ENCODE assay signal across 17 cellular contexts in the genomic region with DNA sequence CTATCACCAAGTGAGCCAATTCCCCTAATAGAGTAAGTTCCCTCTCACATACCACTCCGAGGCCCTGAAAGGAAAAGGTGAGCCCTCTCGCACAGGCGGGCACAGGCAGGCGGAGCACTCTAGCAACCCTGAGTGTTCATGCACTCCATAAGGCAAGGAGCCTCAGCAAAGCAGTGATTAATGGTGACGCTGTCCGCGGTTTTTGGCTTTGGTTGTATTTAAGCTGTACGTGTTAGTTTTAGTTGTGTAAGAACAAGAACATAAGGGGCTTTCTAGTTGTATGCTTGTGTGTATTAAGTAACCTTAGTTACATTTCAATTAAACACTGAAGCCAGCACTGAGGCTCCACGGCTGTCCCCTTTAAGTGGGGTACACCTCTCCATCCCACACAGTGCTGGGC. TPM values are rescaled to one million over a fixed set of nuclear protein-coding genes. Genes with fewer than 3 reads are reported as not detected.
DNase-seq lines count a peak whose midpoint lies in the region; ATAC-seq and TF ChIP-seq lines count a peak whose summit lies in the region.
"Had no signal": no experiment of that assay in that cellular context is flagged by ENCODE, and none has a peak within 500 bp of the region (broad histone marks: within the 10 kb centered on the region; RNA-seq: fewer than 3 reads in every experiment).

No MANE protein-coding gene starts in this region.

- no peak for TF ChIP-seq POLR2A in lower leg skin (IDR thresholded peaks at IDR 0.05)

- H3K9me3 ChIP-seq in MG63 (no peaks in the 10 kb centered on the region), colonic mucosa (no peaks in the 10 kb centered on the region)
- H3K9me3 ChIP-seq: testis had no signal

- H3K4me3 ChIP-seq in MG63, result no peak overlapping the region
- H3K4me3 ChIP-seq in astrocyte of the spinal cord (ENCODE audit: low read depth, low read length), result no peak overlapping the region
- no peak overlapping the region for H3K4me3 ChIP-seq in skeletal muscle cell (ENCODE audit: low read depth, low read length)
- H3K4me3 ChIP-seq in colonic mucosa, result no peak overlapping the region
- H3K4me3 ChIP-seq in lower leg skin (ENCODE audit: low read depth, poor library complexity, severe bottlenecking), result no peak overlapping the region
- H3K4me3 ChIP-seq: testis had no signal

- intact Hi-C loops in colonic mucosa (cut with DNase I) (no loop called here), lower leg skin (cut with DNase I; ENCODE audit: low total_unique reads) (no loop called here)

- H3K9ac ChIP-seq in colonic mucosa (ENCODE audit: low read depth in 2 of 2, low read length in 2 of 2), result no peak overlapping the region

- DNase-seq in MG63, result peak; percentile 67
- peak; percentile 71 for DNase-seq in astrocyte of the spinal cord (ENCODE audit: low read depth, low spot score)
- DNase-seq in foreskin keratinocyte, result peak; percentile 77 to 87
- peak; percentile 52 for DNase-seq in skeletal muscle cell (ENCODE audit: low read depth)
- no peak for DNase-seq in colonic mucosa
- no peak for DNase-seq in lower leg skin (ENCODE audit: low spot score in 2 of 2)
- DNase-seq: activated CD4-positive, alpha-beta T cell treated with anti-CD3 and anti-CD28 coated beads for 4 hours; activated effector memory CD4-positive, alpha-beta T cell treated with Interleukin-2 at 50 U/mL for 16 hours; CD4-positive, alpha-beta memory T cell; cerebellar nuclear complex; effector CD8-positive, alpha-beta T cell; NCI-H1694; NCI-H226 had no signal

- H3K36me3 ChIP-seq in MG63 (no peaks in the 10 kb centered on the region; the same call in 1 of the 2 replicates), colonic mucosa (no peaks in the 10 kb centered on the region)

- TF ChIP-seq CTCF in astrocyte of the spinal cord (IDR thresholded peaks at IDR 0.05; ENCODE audit: low read depth, low read length) (no peak), foreskin keratinocyte (conservative IDR thresholded peaks at IDR 0.05) (peak; percentile 29), colonic mucosa (IDR thresholded peaks at IDR 0.05) (no peak), lower leg skin (IDR thresholded peaks at IDR 0.05) (no peak)

- ATAC-seq in foreskin keratinocyte (peak; percentile 76), HG02623 (IDR thresholded peaks at IDR 0.05; ENCODE audit: unreplicated experiment) (no peak)
- ATAC-seq: HCT116, SK-N-SH treated with all-trans-retinoic acid at 6 μM for 48 hours had no signal

- 90 to 94% methylated on average over 9 of the region's 9 CpGs for WGBS in lower leg skin, 2 donors

- H3K27ac ChIP-seq in foreskin keratinocyte, result no peak overlapping the region
- no peak overlapping the region for H3K27ac ChIP-seq in colonic mucosa

- H3K27me3 ChIP-seq in MG63 (no peaks in the 10 kb centered on the region), foreskin keratinocyte (no peaks in the 10 kb centered on the region), colonic mucosa (no peaks in the 10 kb centered on the region)
- H3K27me3 ChIP-seq: testis had no signal

- H3K4me1 ChIP-seq in foreskin keratinocyte (no peaks in the 10 kb centered on the region), colonic mucosa (no peaks in the 10 kb centered on the region)

- in situ Hi-C loops in astrocyte of the spinal cord (cut with HindIII; ENCODE audit: low sequenced_read_pairs), result no loop called here

RNA-seq across cellular contexts. Expression of a gene that starts 33.1 kb away (rescaled TPM):
- 8.9 and 9.3 TPM in 2 replicates for total RNA-seq in MG63 (2014; rRNA removed; shearing (Covaris generic); ENCODE audit: low replicate concordance)
- 4.9 and 6.2 TPM in 2 replicates for total RNA-seq in foreskin keratinocyte
- 4.0 and 4.1 TPM in 2 replicates for polyA plus RNA-seq in foreskin keratinocyte
- 10 to 100 TPM in 1 of 2 donors, 1 to 10 TPM in 1; 6.6 to 12.7 TPM for total RNA-seq in colonic mucosa
- total RNA-seq in lower leg skin, result 10 to 100 TPM; 13.9 to 29.0 (median 21.4) TPM

Comparison
In these comparisons a context has a peak if more than half of its experiments do, and no peak if none do; other contexts are left out.
1. DNase-seq: peak in MG63 (single experiment), astrocyte of the spinal cord (single experiment), foreskin keratinocyte (2 of 2) and skeletal muscle cell (single experiment); none in colonic mucosa (single experiment) and lower leg skin (0 of 2).